Comparison of ENCODE assay signal across 18 cellular contexts in the genomic region with DNA sequence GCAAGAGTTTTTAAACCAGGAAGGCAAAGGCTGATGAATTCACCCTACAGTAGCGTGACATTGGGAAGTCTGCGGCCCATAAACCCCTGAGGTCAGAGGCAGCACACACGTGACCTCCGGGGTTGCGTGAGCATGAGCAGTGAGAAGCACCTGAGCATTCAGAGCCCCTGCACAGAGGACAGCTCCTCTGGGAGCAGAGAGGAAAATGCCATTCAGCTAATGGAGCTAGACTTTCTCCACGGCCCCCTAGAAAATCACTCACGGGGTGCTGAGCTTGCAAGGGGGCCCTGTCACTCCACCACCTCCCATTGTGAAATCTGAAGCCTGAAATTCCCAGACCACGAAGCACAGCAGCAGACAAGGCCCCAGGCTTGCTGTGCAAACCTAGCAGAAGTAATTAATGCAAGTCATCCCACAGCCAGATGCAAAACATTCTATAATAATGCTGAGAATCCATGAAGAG.
DNase-seq lines count a peak whose midpoint lies in the region; ATAC-seq, FAIRE-seq and TF ChIP-seq lines count a peak whose summit lies in the region.
"Had no signal": no experiment of that assay in that cellular context is flagged by ENCODE, and none has a peak within 500 bp of the region (broad histone marks: within the 10 kb centered on the region; RNA-seq: fewer than 3 reads in every experiment).

No MANE protein-coding gene starts in this region.

- 2% methylated on average over 5 of the region's 8 CpGs for WGBS in K562 (ENCODE audit: insufficient coverage, low coverage, missing lambda C conversion rate)

- no peaks in the 10 kb centered on the region for H3K4me1 ChIP-seq in K562 (replicated peaks in 1 of 2; ENCODE audit: control insufficient read depth in 2 of 2, insufficient read depth in 2 of 2, low read length in 2 of 2)

- no peaks in the 10 kb centered on the region for H3K36me3 ChIP-seq in K562 (ENCODE audit: control insufficient read depth, insufficient read depth, low read length)
- H3K36me3 ChIP-seq: adrenal gland, gastroesophageal sphincter had no signal

- peaks cover 23% of the 10 kb centered on the region for H3K4me1 Mint-ChIP-seq in nephron

- no peak for ATAC-seq in K562
- no peak for ATAC-seq in GM19467 (IDR thresholded peaks at IDR 0.05; ENCODE audit: unreplicated experiment)
- ATAC-seq: activated T-cell treated with anti-CD3 and anti-CD28 coated beads, Interleukin-2, amount 50 U/mL, for 72 hours; gastroesophageal sphincter; HCT116 had no signal

- no peak for FAIRE-seq in K562 (lab: Jason Lieb, UNC)
- FAIRE-seq: urothelium cell line had no signal

- CTCF ChIA-PET in K562 (lab: Yijun Ruan, JAX; ENCODE audit: low intra/inter-chr PET ratio): no interaction called here

- no peaks in the 10 kb centered on the region for H4K20me1 ChIP-seq in K562 (replicated peaks; ENCODE audit: control insufficient read depth, insufficient read depth, low read length)

- H3K27ac ChIP-seq in K562 (ENCODE audit: extremely low read depth, low read depth, low read length): no peak overlapping the region
- H3K27ac ChIP-seq: adrenal gland, gastroesophageal sphincter, SK-N-MC had no signal

- H2AFZ ChIP-seq in K562 (ENCODE audit: low read depth, low read length): no peak overlapping the region

- H3K27me3 ChIP-seq in K562 (ENCODE audit: control insufficient read depth in 2 of 2, insufficient read depth in 2 of 2, low read length in 2 of 2): peaks cover 0 to 19% of the 10 kb centered on the region in 2 experiments; a peak in 3 of 5 replicates
- H3K27me3 ChIP-seq: adrenal gland, gastroesophageal sphincter had no signal

- TF ChIP-seq CTCF in K562 (IDR thresholded peaks at IDR 0.05 in 2 of 3, conservative IDR thresholded peaks at IDR 0.05 in 1 of 3; ENCODE audit: insufficient read depth in 2 of 3, low read depth in 1 of 3, low read length in 3 of 3) (no peak), nephron (IDR thresholded peaks at IDR 0.05; ENCODE audit: unreplicated experiment in 3 of 3) (no peak)

- H3K27me3 Mint-ChIP-seq in nephron (ENCODE audit: low read depth): no peaks in the 10 kb centered on the region
- H3K27me3 Mint-ChIP-seq: activated CD4-positive, alpha-beta memory T cell treated with anti-CD3 and anti-CD28 coated beads for 36 hours had no signal

- TF ChIP-seq RAD21 in K562 (CRISPR knock-in tag; conservative IDR thresholded peaks at IDR 0.05 in 1 of 2, IDR thresholded peaks at IDR 0.05 in 1 of 2): no peak

- DNase-seq in AG08395 (ENCODE audit: low spot score) (peak; percentile 24), M059J (ENCODE audit: low read depth) (peak; percentile 4), K562 (ENCODE audit: extremely low read depth in 1 of 4, low spot score in 3 of 4) (no peak), NCI-H1092 (lab: John Stamatoyannopoulos, UW) (no peak), dedifferentiated amniotic fluid mesenchymal stem cell (ENCODE audit: extremely low spot score) (no peak)
- no peak for DNase-seq in stimulated activated CD4-positive, alpha-beta T cell treated with anti-CD3 and anti-CD28 coated beads, Interleukin-4, amount 100 ng/mL, for 4 hours
- DNase-seq: activated CD4-positive, alpha-beta memory T cell treated with anti-CD3 and anti-CD28 coated beads for 36 hours; activated T-cell treated with anti-CD3 and anti-CD28 coated beads, Interleukin-2, amount 50 U/mL, for 72 hours; adrenal gland; cerebellar nuclear complex; NCI-H1436; NCI-H226 had no signal

- no peaks in the 10 kb centered on the region for H3K9me3 ChIP-seq in K562 (replicated peaks; ENCODE audit: control insufficient read depth, insufficient read depth, low read depth, low read length)
- H3K9me3 ChIP-seq: adrenal gland, gastroesophageal sphincter had no signal

- no peak for TF ChIP-seq POLR2A in K562 (conservative IDR thresholded peaks at IDR 0.05)

- intact Hi-C loops in K562 (cut with micrococcal nuclease): no loop called here

- H3K4me2 ChIP-seq in K562 (ENCODE audit: insufficient read depth, low read length): no peak overlapping the region

- no peaks in the 10 kb centered on the region for H3K36me3 Mint-ChIP-seq in nephron (ENCODE audit: low read depth)
- H3K36me3 Mint-ChIP-seq: activated CD4-positive, alpha-beta memory T cell treated with anti-CD3 and anti-CD28 coated beads for 36 hours had no signal

- in situ Hi-C loops in K562 (cut with MboI): no loop called here

- no peak overlapping the region for H3K9ac ChIP-seq in K562 (ENCODE audit: insufficient read depth in 1 of 2, low read depth in 2 of 2, low read length in 2 of 2)

- H3K4me3 ChIP-seq in K562: no peak overlapping the region
- H3K4me3 ChIP-seq: adrenal gland, gastroesophageal sphincter, SK-N-MC had no signal

- no peaks in the 10 kb centered on the region for H3K79me2 ChIP-seq in K562 (ENCODE audit: control insufficient read depth, insufficient read depth, low read length)

- no TSS peak for BruUV-seq in K562 (replicated peaks; lab: Mats Ljungman, UMichigan)

- H3K4me3 Mint-ChIP-seq in nephron: peak overlapping the region in 1 of 3 experiments; percentile 18
- H3K4me3 Mint-ChIP-seq: activated CD4-positive, alpha-beta memory T cell treated with anti-CD3 and anti-CD28 coated beads for 36 hours; activated T-cell treated with anti-CD3 and anti-CD28 coated beads, Interleukin-2, amount 50 U/mL, for 72 hours had no signal

- H3K27ac Mint-ChIP-seq in nephron: peak overlapping the region in 2 of 3 experiments; percentile 10 to 76
- H3K27ac Mint-ChIP-seq: activated CD4-positive, alpha-beta memory T cell treated with anti-CD3 and anti-CD28 coated beads for 36 hours; activated T-cell treated with anti-CD3 and anti-CD28 coated beads, Interleukin-2, amount 50 U/mL, for 72 hours had no signal

- H3K9me1 ChIP-seq in K562 (ENCODE audit: control insufficient read depth, insufficient read depth, low read length): no peaks in the 10 kb centered on the region

- no peak for TF ChIP-seq EP300 in K562 (IDR thresholded peaks at IDR 0.05; ENCODE audit: low read length)

- no peaks in the 10 kb centered on the region for H3K9me3 Mint-ChIP-seq in nephron
- H3K9me3 Mint-ChIP-seq: activated CD4-positive, alpha-beta memory T cell treated with anti-CD3 and anti-CD28 coated beads for 36 hours; activated T-cell treated with anti-CD3 and anti-CD28 coated beads, Interleukin-2, amount 50 U/mL, for 72 hours had no signal

- POLR2A ChIA-PET in K562 (lab: Yijun Ruan, JAX): no interaction called here

TF ChIP-seq in K562, 482 proteins besides CTCF, POLR2A, EP300 and RAD21:
- TF ChIP-seq, protein P1, sequence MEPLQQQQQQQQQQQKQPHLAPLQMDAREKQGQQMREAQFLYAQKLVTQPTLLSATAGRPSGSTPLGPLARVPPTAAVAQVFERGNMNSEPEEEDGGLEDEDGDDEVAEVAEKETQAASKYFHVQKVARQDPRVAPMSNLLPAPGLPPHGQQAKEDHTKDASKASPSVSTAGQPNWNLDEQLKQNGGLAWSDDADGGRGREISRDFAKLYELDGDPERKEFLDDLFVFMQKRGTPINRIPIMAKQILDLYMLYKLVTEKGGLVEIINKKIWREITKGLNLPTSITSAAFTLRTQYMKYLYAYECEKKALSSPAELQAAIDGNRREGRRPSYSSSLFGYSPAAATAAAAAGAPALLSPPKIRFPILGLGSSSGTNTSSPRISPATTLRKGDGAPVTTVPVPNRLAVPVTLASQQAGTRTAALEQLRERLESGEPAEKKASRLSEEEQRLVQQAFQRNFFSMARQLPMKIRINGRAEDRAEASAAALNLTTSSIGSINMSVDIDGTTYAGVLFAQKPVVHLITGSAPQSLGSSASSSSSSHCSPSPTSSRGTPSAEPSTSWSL (CRISPR knock-in tag; IDR thresholded peaks at IDR 0.05; ENCODE audit: borderline replicate concordance): no peak
- TF ChIP-seq, protein P2, sequence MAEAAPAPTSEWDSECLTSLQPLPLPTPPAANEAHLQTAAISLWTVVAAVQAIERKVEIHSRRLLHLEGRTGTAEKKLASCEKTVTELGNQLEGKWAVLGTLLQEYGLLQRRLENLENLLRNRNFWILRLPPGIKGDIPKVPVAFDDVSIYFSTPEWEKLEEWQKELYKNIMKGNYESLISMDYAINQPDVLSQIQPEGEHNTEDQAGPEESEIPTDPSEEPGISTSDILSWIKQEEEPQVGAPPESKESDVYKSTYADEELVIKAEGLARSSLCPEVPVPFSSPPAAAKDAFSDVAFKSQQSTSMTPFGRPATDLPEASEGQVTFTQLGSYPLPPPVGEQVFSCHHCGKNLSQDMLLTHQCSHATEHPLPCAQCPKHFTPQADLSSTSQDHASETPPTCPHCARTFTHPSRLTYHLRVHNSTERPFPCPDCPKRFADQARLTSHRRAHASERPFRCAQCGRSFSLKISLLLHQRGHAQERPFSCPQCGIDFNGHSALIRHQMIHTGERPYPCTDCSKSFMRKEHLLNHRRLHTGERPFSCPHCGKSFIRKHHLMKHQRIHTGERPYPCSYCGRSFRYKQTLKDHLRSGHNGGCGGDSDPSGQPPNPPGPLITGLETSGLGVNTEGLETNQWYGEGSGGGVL (CRISPR knock-in tag; IDR thresholded peaks at IDR 0.05): no peak
- TF ChIP-seq ZNF778 (CRISPR knock-in tag; IDR thresholded peaks at IDR 0.05) (no peak), NRF1 (conservative IDR thresholded peaks at IDR 0.05 in 1 of 2, IDR thresholded peaks at IDR 0.05 in 1 of 2) (peak; percentile 49 to 57; a peak in 3 of 4 replicates)

Comparison
In these comparisons a context has a peak if more than half of its experiments do, and no peak if none do; other contexts are left out.
1. DNase-seq: peak in AG08395 (single experiment) and M059J (single experiment); none in K562 (0 of 4), NCI-H1092 (single experiment), stimulated activated CD4-positive, alpha-beta T cell treated with anti-CD3 and anti-CD28 coated beads, Interleukin-4, amount 100 ng/mL, for 4 hours (0 of 2) and dedifferentiated amniotic fluid mesenchymal stem cell (single experiment).